ENCODE assay signal across 1 cellular context in the genomic region with DNA sequence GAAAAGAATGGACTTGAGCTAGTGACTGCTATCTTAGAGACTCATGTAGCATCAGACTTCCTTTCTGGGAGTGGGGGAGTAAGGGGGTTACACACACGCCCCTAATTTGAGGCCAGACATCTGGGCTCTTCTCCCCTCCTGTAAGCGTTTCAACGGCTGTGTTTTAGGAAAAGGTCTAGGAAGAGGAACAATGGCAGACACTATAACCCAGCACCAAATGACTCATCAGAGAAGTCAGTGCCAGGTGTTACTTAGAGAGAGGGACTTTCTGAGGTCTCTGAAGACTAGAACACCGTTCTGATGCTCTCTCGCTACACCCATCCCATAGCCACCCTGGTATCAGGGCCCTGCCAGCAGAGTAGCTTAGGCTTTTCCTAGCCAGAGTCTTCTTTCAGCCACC.
TF ChIP-seq lines count a peak whose summit lies in the region.

No MANE protein-coding gene starts in this region.

TF ChIP-seq in GM12878, 131 proteins besides CTCF, POLR2A, EP300 and RAD21 (continued from another document):
- TF ChIP-seq PAX5 (IDR thresholded peaks at IDR 0.05; ENCODE audit: borderline replicate concordance, low read depth, low read length) (peak; percentile 20; the same call in 1 of the 2 replicates), NFIC (IDR thresholded peaks at IDR 0.05; ENCODE audit: low read depth, low read length) (0 out of 2 replicates have a peak, but pooled peaks have one; percentile 31), ATF7 (IDR thresholded peaks at IDR 0.05; ENCODE audit: low read depth) (0 out of 2 replicates have a peak, but pooled peaks have one; percentile 14), JUNB (IDR thresholded peaks at IDR 0.05) (peak; percentile 80), IKZF2 (IDR thresholded peaks at IDR 0.05) (peak; percentile 90 to 91), JUND (IDR thresholded peaks at IDR 0.05; ENCODE audit: low read depth, low read length) (0 out of 2 replicates have a peak, but pooled peaks have one; percentile 38), BHLHE40 (IDR thresholded peaks at IDR 0.05; ENCODE audit: borderline replicate concordance in 1 of 2, low read depth in 2 of 2, low read length in 1 of 2) (no peak; a peak in 1 of 4 replicates), IRF4 (IDR thresholded peaks at IDR 0.05; ENCODE audit: low read depth, low read length) (peak; percentile 78), IKZF1 (conservative IDR thresholded peaks at IDR 0.05) (peak; percentile 87), RUNX3 (IDR thresholded peaks at IDR 0.05; ENCODE audit: low read length) (peak; percentile 55), TCF12 (IDR thresholded peaks at IDR 0.05; ENCODE audit: low read depth, low read length) (peak; percentile 92), SPI1 (IDR thresholded peaks at IDR 0.05; ENCODE audit: borderline replicate concordance, insufficient read depth, low read depth, low read length) (peak; percentile 19; the same call in 1 of the 2 replicates), CREM (IDR thresholded peaks at IDR 0.05; ENCODE audit: low read depth) (peak; percentile 48; the same call in 1 of the 2 replicates), DPF2 (IDR thresholded peaks at IDR 0.05) (peak; percentile 84), YY1 (IDR thresholded peaks at IDR 0.05; ENCODE audit: low read depth, low read length) (peak; percentile 78)
- TF ChIP-seq, protein P1, sequence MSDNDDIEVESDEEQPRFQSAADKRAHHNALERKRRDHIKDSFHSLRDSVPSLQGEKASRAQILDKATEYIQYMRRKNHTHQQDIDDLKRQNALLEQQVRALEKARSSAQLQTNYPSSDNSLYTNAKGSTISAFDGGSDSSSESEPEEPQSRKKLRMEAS (IDR thresholded peaks at IDR 0.05; ENCODE audit: low read depth, low read length), result no peak
TF ChIP-seq in GM12878: peak in this region for 21.
